In genomic region chr6:37608587-37608986, GRCh38 we compare ENCODE assay signal across 28 cellular contexts.
"Had no signal": no experiment of that assay in that cellular context is flagged by ENCODE, and none has a peak within 500 bp of the region (broad histone marks: within the 10 kb centered on the region; RNA-seq: fewer than 3 reads in every experiment).

No MANE protein-coding gene starts in this region.

- H3K27me3 Mint-ChIP-seq: activated naive CD8-positive, alpha-beta T cell treated with anti-CD3 and anti-CD28 coated beads for 36 hours had no signal

- H3K27me3 ChIP-seq: adrenal gland, body of pancreas had no signal

- H3K4me1 ChIP-seq: adrenal gland, body of pancreas had no signal

- H3K27ac ChIP-seq: adrenal gland, body of pancreas, epithelial cell of prostate, WERI-Rb-1 had no signal

- H3K4me3 ChIP-seq: adrenal gland, body of pancreas had no signal

- H3K9me3 ChIP-seq: adrenal gland, body of pancreas had no signal

- FAIRE-seq: colon, frontal cortex had no signal

- H3K27ac Mint-ChIP-seq: activated B cell treated with CpG ODN at 0.5 μM for 24 hours; activated CD8-positive, alpha-beta T cell treated with anti-CD3 and anti-CD28 coated beads for 36 hours; activated naive CD4-positive, alpha-beta T cell treated with anti-CD3 and anti-CD28 coated beads for 36 hours; activated naive CD4-positive, alpha-beta T cell treated with anti-CD3 and anti-CD28 coated beads, Interleukin-2, amount 50 U/mL, for 24 hours; activated naive CD8-positive, alpha-beta T cell treated with anti-CD3 and anti-CD28 coated beads for 36 hours; activated naive CD8-positive, alpha-beta T cell treated with anti-CD3 and anti-CD28 coated beads, Interleukin-2, amount 50 U/mL, for 24 hours; activated T-helper 1 cell treated with anti-CD3 and anti-CD28 coated beads, Interleukin-12 subunit alpha, Interleukin-12 subunit beta, Interleukin-2, Interleukin-4 antibody, amounts not matched to agents 30 ng/mL and 10 ng/mL and 1 ng/mL, durations not matched to agents 14 hours and 24 hours and 36 hours; activated T-helper 2 cell treated with anti-CD3 and anti-CD28 coated beads, Interferon-gamma antibody, Interleukin-2, Interleukin-4, amounts not matched to agents 10 μg/mL and 5 μg/mL and 100 μg/mL, durations not matched to agents 14 hours and 24 hours and 36 hours; effector memory CD8-positive, alpha-beta T cell; T-helper 17 cell; T-helper 2 cell treated with Interferon-gamma antibody and Interleukin-4, amounts not matched to agents 5 μg/mL and 100 μg/mL, for 36 hours had no signal

- H3K4me1 Mint-ChIP-seq: activated B cell treated with CpG ODN at 0.5 μM for 24 hours; activated naive CD4-positive, alpha-beta T cell treated with anti-CD3 and anti-CD28 coated beads, Interleukin-2, amount 50 U/mL, for 24 hours; activated naive CD8-positive, alpha-beta T cell treated with anti-CD3 and anti-CD28 coated beads for 36 hours; activated naive CD8-positive, alpha-beta T cell treated with anti-CD3 and anti-CD28 coated beads, Interleukin-2, amount 50 U/mL, for 24 hours had no signal

- H3K4me3 Mint-ChIP-seq: activated B cell treated with CpG ODN at 0.5 μM for 24 hours; activated CD8-positive, alpha-beta T cell treated with anti-CD3 and anti-CD28 coated beads for 36 hours; activated naive CD4-positive, alpha-beta T cell treated with anti-CD3 and anti-CD28 coated beads for 36 hours; activated naive CD4-positive, alpha-beta T cell treated with anti-CD3 and anti-CD28 coated beads, Interleukin-2, amount 50 U/mL, for 24 hours; activated naive CD8-positive, alpha-beta T cell treated with anti-CD3 and anti-CD28 coated beads for 36 hours; activated naive CD8-positive, alpha-beta T cell treated with anti-CD3 and anti-CD28 coated beads, Interleukin-2, amount 50 U/mL, for 24 hours; activated T-cell treated with anti-CD3 and anti-CD28 coated beads, Interleukin-2, amount 50 U/mL, for 4 hours; activated T-helper 1 cell treated with anti-CD3 and anti-CD28 coated beads, Interleukin-12 subunit alpha, Interleukin-12 subunit beta, Interleukin-2, Interleukin-4 antibody, amounts not matched to agents 30 ng/mL and 10 ng/mL and 1 ng/mL, durations not matched to agents 14 hours and 24 hours and 36 hours; effector memory CD8-positive, alpha-beta T cell; T-helper 17 cell; T-helper 2 cell treated with Interferon-gamma antibody and Interleukin-4, amounts not matched to agents 5 μg/mL and 100 μg/mL, for 36 hours had no signal

- DNase-seq: activated B cell treated with CpG ODN at 0.5 μM for 24 hours; activated CD4-positive, alpha-beta T cell treated with anti-CD3 and anti-CD28 coated beads for 48 hours; activated CD4-positive, alpha-beta T cell treated with anti-CD3 and anti-CD28 coated beads, Interleukin-2, amount 50 U/mL, for 1 hour; activated CD4-positive, alpha-beta T cell treated with anti-CD3 and anti-CD28 coated beads, Interleukin-2, amount 50 U/mL, for 48 hours; activated CD8-positive, alpha-beta memory T cell treated with anti-CD3 and anti-CD28 coated beads for 24 hours; activated CD8-positive, alpha-beta T cell treated with anti-CD3 and anti-CD28 coated beads for 36 hours; activated effector memory CD4-positive, alpha-beta T cell treated with anti-CD3 and anti-CD28 coated beads, Interleukin-2, amount 50 U/mL, for 16 hours; activated naive CD4-positive, alpha-beta T cell treated with anti-CD3 and anti-CD28 coated beads for 36 hours; activated naive CD8-positive, alpha-beta T cell treated with anti-CD3 and anti-CD28 coated beads for 36 hours; activated naive CD8-positive, alpha-beta T cell treated with anti-CD3 and anti-CD28 coated beads, Interleukin-2, amount 50 U/mL, for 24 hours; activated T-cell treated with anti-CD3 and anti-CD28 coated beads, Interleukin-2, amount 50 U/mL, for 4 hours; adrenal gland; body of pancreas; caudate nucleus; cortex of kidney; effector CD4-positive, alpha-beta T cell; effector memory CD8-positive, alpha-beta T cell; T-helper 17 cell; T1000; WERI-Rb-1 had no signal

- H3K36me3 Mint-ChIP-seq: activated naive CD8-positive, alpha-beta T cell treated with anti-CD3 and anti-CD28 coated beads for 36 hours had no signal

- H3K9me3 Mint-ChIP-seq: activated B cell treated with CpG ODN at 0.5 μM for 24 hours; activated CD8-positive, alpha-beta T cell treated with anti-CD3 and anti-CD28 coated beads for 36 hours; activated naive CD4-positive, alpha-beta T cell treated with anti-CD3 and anti-CD28 coated beads for 36 hours; activated naive CD4-positive, alpha-beta T cell treated with anti-CD3 and anti-CD28 coated beads, Interleukin-2, amount 50 U/mL, for 24 hours; activated naive CD8-positive, alpha-beta T cell treated with anti-CD3 and anti-CD28 coated beads for 36 hours; activated naive CD8-positive, alpha-beta T cell treated with anti-CD3 and anti-CD28 coated beads, Interleukin-2, amount 50 U/mL, for 24 hours; activated T-cell treated with anti-CD3 and anti-CD28 coated beads, Interleukin-2, amount 50 U/mL, for 4 hours; activated T-helper 1 cell treated with anti-CD3 and anti-CD28 coated beads, Interleukin-12 subunit alpha, Interleukin-12 subunit beta, Interleukin-2, Interleukin-4 antibody, amounts not matched to agents 30 ng/mL and 10 ng/mL and 1 ng/mL, durations not matched to agents 14 hours and 24 hours and 36 hours; activated T-helper 2 cell treated with anti-CD3 and anti-CD28 coated beads, Interferon-gamma antibody, Interleukin-2, Interleukin-4, amounts not matched to agents 10 μg/mL and 5 μg/mL and 100 μg/mL, durations not matched to agents 14 hours and 24 hours and 36 hours; effector memory CD8-positive, alpha-beta T cell; T-helper 2 cell treated with Interferon-gamma antibody and Interleukin-4, amounts not matched to agents 5 μg/mL and 100 μg/mL, for 36 hours had no signal

- H3K36me3 ChIP-seq: adrenal gland, WERI-Rb-1 had no signal

- ATAC-seq: activated CD4-positive, CD25-positive, alpha-beta regulatory T cell treated with anti-CD3 and anti-CD28 coated beads, Interleukin-2, amount 50 U/mL, for 24 hours; activated CD8-positive, alpha-beta T cell treated with anti-CD3 and anti-CD28 coated beads for 36 hours; activated naive CD8-positive, alpha-beta T cell treated with anti-CD3 and anti-CD28 coated beads, Interleukin-2, amount 50 U/mL, for 24 hours; activated T-cell treated with anti-CD3 and anti-CD28 coated beads, Interleukin-2, amount 50 U/mL, for 4 hours; body of pancreas; effector memory CD8-positive, alpha-beta T cell; T-helper 17 cell had no signal
